ENCODE assay signal across 19 cellular contexts in genomic region chr1:228310162-228310792, GRCh38.
DNase-seq lines count a peak whose midpoint lies in the region; ATAC-seq, FAIRE-seq and TF ChIP-seq lines count a peak whose summit lies in the region.
"Had no signal": no experiment of that assay in that cellular context is flagged by ENCODE, and none has a peak within 500 bp of the region (broad histone marks: within the 10 kb centered on the region; RNA-seq: fewer than 3 reads in every experiment).

No MANE protein-coding gene starts in this region.

- H3K4me1 Mint-ChIP-seq in osteocyte (ENCODE audit: unreplicated experiment) (no peaks in the 10 kb centered on the region), endothelial cell (ENCODE audit: unreplicated experiment) (no peaks in the 10 kb centered on the region), natural killer cell (no peaks in the 10 kb centered on the region)
- no peaks in the 10 kb centered on the region for H3K4me1 Mint-ChIP-seq in activated T-helper 2 cell treated with anti-CD3 and anti-CD28 coated beads, Interferon-gamma antibody, Interleukin-2, Interleukin-4, amounts not matched to agents 10 μg/mL and 5 μg/mL and 100 μg/mL, durations not matched to agents 14 hours and 24 hours and 36 hours (ENCODE audit: low read depth)

- H4K20me1 ChIP-seq in HCT116 (ENCODE audit: insufficient read depth): no peaks in the 10 kb centered on the region

- H3K4me3 Mint-ChIP-seq in osteocyte (ENCODE audit: unreplicated experiment) (no peak overlapping the region), endothelial cell (ENCODE audit: unreplicated experiment) (no peak overlapping the region), natural killer cell (no peak overlapping the region)
- no peak overlapping the region for H3K4me3 Mint-ChIP-seq in activated T-helper 2 cell treated with anti-CD3 and anti-CD28 coated beads, Interferon-gamma antibody, Interleukin-2, Interleukin-4, amounts not matched to agents 10 μg/mL and 5 μg/mL and 100 μg/mL, durations not matched to agents 14 hours and 24 hours and 36 hours (ENCODE audit: low read depth)
- H3K4me3 Mint-ChIP-seq: CD4-positive, alpha-beta memory T cell had no signal

- no peak for ATAC-seq in HCT116
- no peak for ATAC-seq in natural killer cell

- TF ChIP-seq POLR2A in HCT116 (IDR thresholded peaks at IDR 0.05; ENCODE audit: borderline replicate concordance, extremely low read depth, insufficient read depth, insufficient read length): no peak

- H3K27ac Mint-ChIP-seq in osteocyte (ENCODE audit: unreplicated experiment) (no peak overlapping the region), endothelial cell (ENCODE audit: unreplicated experiment) (no peak overlapping the region), natural killer cell (no peak overlapping the region)
- H3K27ac Mint-ChIP-seq in activated T-helper 2 cell treated with anti-CD3 and anti-CD28 coated beads, Interferon-gamma antibody, Interleukin-2, Interleukin-4, amounts not matched to agents 10 μg/mL and 5 μg/mL and 100 μg/mL, durations not matched to agents 14 hours and 24 hours and 36 hours: no peak overlapping the region
- H3K27ac Mint-ChIP-seq: CD4-positive, alpha-beta memory T cell had no signal

- H3K4me2 ChIP-seq in HCT116 (ENCODE audit: low read length): no peak overlapping the region

- FAIRE-seq in HTR-8/SVneo (lab: Jason Lieb, UNC) (peak; percentile 63), bronchial epithelial cell (lab: Jason Lieb, UNC) (peak; percentile 66)
- FAIRE-seq: G401.6, GM12892 had no signal

- RAD21 ChIA-PET in HCT116 (lab: Charles Lee; ENCODE audit: low non-redundant PET in 1 of 2, low total read pairs in 2 of 2, uncharacterized antibody in 2 of 2, unreplicated experiment in 2 of 2): no interaction called here

- H3K9me3 ChIP-seq in HCT116 (ENCODE audit: control insufficient read depth in 1 of 2, insufficient read depth in 1 of 2, low read depth in 1 of 2, low read length in 2 of 2): no peaks in the 10 kb centered on the region

- H3K4me3 ChIP-seq in HCT116 (replicated peaks in 1 of 2; ENCODE audit: low read depth in 1 of 2, low read length in 2 of 2) (no peak overlapping the region), bronchial epithelial cell (ENCODE audit: low read depth, low read length) (no peak overlapping the region)

- H3K9me3 Mint-ChIP-seq in osteocyte (ENCODE audit: unreplicated experiment) (peaks cover 4% of the 10 kb centered on the region), endothelial cell (ENCODE audit: unreplicated experiment) (no peaks in the 10 kb centered on the region), natural killer cell (no peaks in the 10 kb centered on the region)
- peaks cover 10% of the 10 kb centered on the region for H3K9me3 Mint-ChIP-seq in activated T-helper 2 cell treated with anti-CD3 and anti-CD28 coated beads, Interferon-gamma antibody, Interleukin-2, Interleukin-4, amounts not matched to agents 10 μg/mL and 5 μg/mL and 100 μg/mL, durations not matched to agents 14 hours and 24 hours and 36 hours

- H2AFZ ChIP-seq in HCT116 (ENCODE audit: low read depth, low read length, poor library complexity, severe bottlenecking): no peak overlapping the region

- H3K27me3 ChIP-seq in HCT116 (ENCODE audit: insufficient read depth, low read length): no peaks in the 10 kb centered on the region
- no peaks in the 10 kb centered on the region for H3K27me3 ChIP-seq in bronchial epithelial cell (ENCODE audit: control insufficient read depth, insufficient read depth, low read length)

- CTCF ChIA-PET in HCT116 (lab: Charles Lee): no interaction called here

- no peaks in the 10 kb centered on the region for H3K9me2 ChIP-seq in HCT116 (ENCODE audit: insufficient read depth)

- TSS peak; percentile 55 for BruUV-seq in HCT116 (replicated peaks; lab: Mats Ljungman, UMichigan)

- H3K27me3 Mint-ChIP-seq in osteocyte (ENCODE audit: unreplicated experiment) (no peaks in the 10 kb centered on the region), endothelial cell (ENCODE audit: unreplicated experiment) (peaks cover 15% of the 10 kb centered on the region), natural killer cell (ENCODE audit: low read depth in 2 of 2) (no peaks in the 10 kb centered on the region)
- H3K27me3 Mint-ChIP-seq in activated T-helper 2 cell treated with anti-CD3 and anti-CD28 coated beads, Interferon-gamma antibody, Interleukin-2, Interleukin-4, amounts not matched to agents 10 μg/mL and 5 μg/mL and 100 μg/mL, durations not matched to agents 14 hours and 24 hours and 36 hours (ENCODE audit: low read depth): no peaks in the 10 kb centered on the region
- H3K27me3 Mint-ChIP-seq: CD4-positive, alpha-beta memory T cell had no signal

- POLR2A ChIA-PET in HCT116 (lab: Charles Lee): no interaction called here

- intact Hi-C loops in HCT116 (cut with micrococcal nuclease): no loop called here
- intact Hi-C loops in activated T-helper 2 cell treated with anti-CD3 and anti-CD28 coated beads, Interferon-gamma antibody, Interleukin-2, Interleukin-4, amounts not matched to agents 10 μg/mL and 5 μg/mL and 100 μg/mL, durations not matched to agents 14 hours and 24 hours and 36 hours (cut with micrococcal nuclease): no loop called here
- intact Hi-C loops in head of caudate nucleus (cut with DNase I): no loop called here
- intact Hi-C loops in natural killer cell (cut with micrococcal nuclease): no loop called here

- DNase-seq in HCT116 (ENCODE audit: low read depth, low spot score) (no peak), HTR-8/SVneo (ENCODE audit: insufficient read length, low spot score) (no peak), bronchial epithelial cell (ENCODE audit: low read depth) (no peak), osteocyte (ENCODE audit: extremely low spot score, unreplicated experiment) (peak; percentile 19), endothelial cell (ENCODE audit: low spot score) (no peak), head of caudate nucleus (no peak), natural killer cell (no peak)
- no peak for DNase-seq in activated T-helper 2 cell treated with anti-CD3 and anti-CD28 coated beads, Interferon-gamma antibody, Interleukin-2, Interleukin-4, amounts not matched to agents 10 μg/mL and 5 μg/mL and 100 μg/mL, durations not matched to agents 14 hours and 24 hours and 36 hours (ENCODE audit: low spot score)
- DNase-seq: C1 segment of cervical spinal cord; Calu3; CD4-positive, alpha-beta memory T cell; COR-L47; DMS153; DND-41; GOT3; H7; HCEC 1CT had no signal

- no peaks in the 10 kb centered on the region for H3K79me2 ChIP-seq in HCT116 (ENCODE audit: insufficient read depth, low read length)

- H3K36me3 ChIP-seq in HCT116 (ENCODE audit: control insufficient read depth in 1 of 2, insufficient read depth in 2 of 2, low read length in 2 of 2) (no peaks in the 10 kb centered on the region), bronchial epithelial cell (ENCODE audit: control insufficient read depth, insufficient read depth, low read length) (no peaks in the 10 kb centered on the region)

- no peak overlapping the region for H3K9ac ChIP-seq in HCT116 (ENCODE audit: low read length)

- TF ChIP-seq CTCF in HCT116 (IDR thresholded peaks at IDR 0.05 in 2 of 3, conservative IDR thresholded peaks at IDR 0.05 in 1 of 3; ENCODE audit: borderline replicate concordance in 1 of 3, insufficient read depth in 1 of 3, low read depth in 2 of 3, low read length in 2 of 3): no peak
- TF ChIP-seq CTCF in bronchial epithelial cell (IDR thresholded peaks at IDR 0.05; ENCODE audit: insufficient read depth, low read length, severe bottlenecking): no peak
- no peak for TF ChIP-seq CTCF in osteocyte (IDR thresholded peaks at IDR 0.05)
- no peak for TF ChIP-seq CTCF in endothelial cell (IDR thresholded peaks at IDR 0.05; ENCODE audit: unreplicated experiment)
- no peak for TF ChIP-seq CTCF in natural killer cell (IDR thresholded peaks at IDR 0.05)

- H3K27ac ChIP-seq in HCT116 (ENCODE audit: low read depth, low read length): no peak overlapping the region

- H3K36me3 Mint-ChIP-seq in osteocyte (ENCODE audit: unreplicated experiment) (no peaks in the 10 kb centered on the region), endothelial cell (ENCODE audit: low read depth, unreplicated experiment) (peaks cover 16% of the 10 kb centered on the region), natural killer cell (no peaks in the 10 kb centered on the region)
- H3K36me3 Mint-ChIP-seq in activated T-helper 2 cell treated with anti-CD3 and anti-CD28 coated beads, Interferon-gamma antibody, Interleukin-2, Interleukin-4, amounts not matched to agents 10 μg/mL and 5 μg/mL and 100 μg/mL, durations not matched to agents 14 hours and 24 hours and 36 hours (ENCODE audit: low read depth): no peaks in the 10 kb centered on the region

- H3K4me1 ChIP-seq in HCT116 (ENCODE audit: control insufficient read depth in 1 of 2, insufficient read depth in 2 of 2, low read length in 2 of 2): no peaks in the 10 kb centered on the region

- TF ChIP-seq RAD21 in HCT116 (IDR thresholded peaks at IDR 0.05; ENCODE audit: low read depth): no peak

TF ChIP-seq in HCT116, 20 proteins besides CTCF, POLR2A, EP300 and RAD21:
- no peak for TF ChIP-seq CEBPB (IDR thresholded peaks at IDR 0.05; ENCODE audit: low read depth)
